18 cellular contexts compared by ENCODE assay signal in genomic region chr2:16123881-16124780, GRCh38.
DNase-seq lines count a peak whose midpoint lies in the region; ATAC-seq, FAIRE-seq and TF ChIP-seq lines count a peak whose summit lies in the region.
"Had no signal": no experiment of that assay in that cellular context is flagged by ENCODE, and none has a peak within 500 bp of the region (broad histone marks: within the 10 kb centered on the region; RNA-seq: fewer than 3 reads in every experiment).

No MANE protein-coding gene starts in this region.

- H3K9me2 ChIP-seq in GM23338 (ENCODE audit: insufficient read depth), result 0 out of 2 replicates have a peak, but pooled peaks cover under 1% of the 10 kb centered on the region

- in situ Hi-C loops in brain microvascular endothelial cell (cut with HindIII; ENCODE audit: low pct_ligation_motif_present, low sequenced_read_pairs), result no loop called here

- H3K27ac Mint-ChIP-seq in GM23338, result no peak overlapping the region
- H3K27ac Mint-ChIP-seq: CD4-positive, alpha-beta memory T cell had no signal

- peak overlapping the region; percentile 28 for H2AFZ ChIP-seq in GM23338

- DNase-seq in GM23338 (ENCODE audit: low spot score) (no peak), ecto neural progenitor cell (ENCODE audit: low spot score) (peak; percentile 12), left colon (no peak), small intestine (peak; percentile 85), activated gamma-delta T cell treated with Interleukin-2 at 50 U/mL for 16 hours (no peak), NCI-H2171 (lab: John Stamatoyannopoulos, UW) (no peak), brain microvascular endothelial cell (no peak)
- DNase-seq: CD4-positive, alpha-beta memory T cell; DMS53; EL; NCI-H1092 treated with DMSO at 0.1 percent for 48 hours; NCI-H2029 treated with DMSO at 0.1 percent for 48 hours; NCI-H774; Right ventricle myocardium superior had no signal

- H3K36me3 ChIP-seq in GM23338 (ENCODE audit: insufficient read depth) (no peaks in the 10 kb centered on the region), small intestine (ENCODE audit: control insufficient read depth in 2 of 2, insufficient read depth in 2 of 2, low read length in 2 of 2) (no peaks in the 10 kb centered on the region), brain microvascular endothelial cell (replicated peaks) (no peaks in the 10 kb centered on the region)
- H3K36me3 ChIP-seq: BLaER1 had no signal

- H3F3A ChIP-seq in GM23338 (replicated peaks; ENCODE audit: low read depth), result no peaks in the 10 kb centered on the region

- no peak overlapping the region for H3K4me3 ChIP-seq in GM23338
- H3K4me3 ChIP-seq in small intestine (ENCODE audit: low read depth in 1 of 2, low read length in 2 of 2), result peak overlapping the region in 1 of 2 donors; percentile 2
- H3K4me3 ChIP-seq in brain microvascular endothelial cell (ENCODE audit: low read depth, low read length), result no peak overlapping the region
- H3K4me3 ChIP-seq: BLaER1, GM12878 had no signal

- no peaks in the 10 kb centered on the region; the same call in none of the 3 replicates for H3K4me1 Mint-ChIP-seq in GM23338

- H3K4me1 ChIP-seq in GM23338 (ENCODE audit: insufficient read depth), result no peaks in the 10 kb centered on the region
- H3K4me1 ChIP-seq in small intestine (ENCODE audit: control insufficient read depth in 2 of 2, insufficient read depth in 1 of 2, low read depth in 1 of 2, low read length in 1 of 2), result peaks cover 2 to 11% of the 10 kb centered on the region in 2 donors

- WGBS in small intestine, 3 donors, result 30 to 67% (median 45%) methylated on average over 9 of the region's 9 CpGs

- no peak overlapping the region for H3K4me2 ChIP-seq in GM23338

- peaks cover 7% of the 10 kb centered on the region; the same call in 1 of the 3 replicates for H3K36me3 Mint-ChIP-seq in GM23338 (ENCODE audit: low read depth)
- H3K36me3 Mint-ChIP-seq: CD4-positive, alpha-beta memory T cell had no signal

- H3K79me2 ChIP-seq in GM23338 (replicated peaks; ENCODE audit: insufficient read depth), result no peaks in the 10 kb centered on the region

- no peak for ATAC-seq in GM23338
- peak; percentile 75 for ATAC-seq in left colon
- ATAC-seq: GM12878 had no signal

- H4K20me1 ChIP-seq in GM23338 (replicated peaks; ENCODE audit: insufficient read depth), result no peaks in the 10 kb centered on the region
- H4K20me1 ChIP-seq: BLaER1 had no signal

- H3K27me3 Mint-ChIP-seq in GM23338 (ENCODE audit: insufficient read depth, low read depth, poor library complexity), result peaks cover 5% of the 10 kb centered on the region
- H3K27me3 Mint-ChIP-seq: CD4-positive, alpha-beta memory T cell had no signal

- intact Hi-C loops in left colon (cut with DNase I, micrococcal nuclease), result no loop called here

- H3K9me3 ChIP-seq in small intestine (ENCODE audit: control insufficient read depth, low read depth), result no peaks in the 10 kb centered on the region

- peaks cover 3% of the 10 kb centered on the region; the same call in 1 of the 3 replicates for H3K9me3 Mint-ChIP-seq in GM23338

- H3K4me3 Mint-ChIP-seq in GM23338, result no peak overlapping the region
- H3K4me3 Mint-ChIP-seq: CD4-positive, alpha-beta memory T cell had no signal

- H3K27me3 ChIP-seq in GM23338 (ENCODE audit: insufficient read depth), result no peaks in the 10 kb centered on the region
- H3K27me3 ChIP-seq in small intestine (ENCODE audit: control insufficient read depth in 2 of 2, insufficient read depth in 2 of 2, low read length in 2 of 2), result no peaks in the 10 kb centered on the region
- no peaks in the 10 kb centered on the region for H3K27me3 ChIP-seq in brain microvascular endothelial cell (replicated peaks)
- H3K27me3 ChIP-seq: BLaER1 had no signal

- H3K27ac ChIP-seq in GM23338 (ENCODE audit: low read depth) (no peak overlapping the region), small intestine (ENCODE audit: low read depth in 1 of 2, low read length in 1 of 2) (peak overlapping the region; percentile 30 to 58), brain microvascular endothelial cell (no peak overlapping the region)
- H3K27ac ChIP-seq: BLaER1 had no signal

- FAIRE-seq in small intestine (lab: Jason Lieb, UNC), result no peak
- FAIRE-seq: A204.1, GM12878, GM19239 had no signal

- TF ChIP-seq CTCF in GM23338 (conservative IDR thresholded peaks at IDR 0.05; ENCODE audit: low read depth in 2 of 2) (no peak), brain microvascular endothelial cell (IDR thresholded peaks at IDR 0.05; ENCODE audit: low read depth, low read length, missing control alignments) (no peak)

TF ChIP-seq in GM23338, 12 proteins besides CTCF, POLR2A, EP300 and RAD21 (continues in another document):
- TF ChIP-seq ZNF331 (CRISPR knock-in tag; IDR thresholded peaks at IDR 0.05; ENCODE audit: low read depth) (no peak), EZH2phosphoT487 (IDR thresholded peaks at IDR 0.05; ENCODE audit: unreplicated experiment) (no peak), REST (IDR thresholded peaks at IDR 0.05; ENCODE audit: unreplicated experiment) (no peak), NANOG (IDR thresholded peaks at IDR 0.05; ENCODE audit: borderline replicate concordance) (no peak), POLR2AphosphoS5 (IDR thresholded peaks at IDR 0.05; ENCODE audit: low read depth) (no peak), CREB1 (CRISPR knock-in tag; IDR thresholded peaks at IDR 0.05; ENCODE audit: low read depth) (no peak), JUNB (IDR thresholded peaks at IDR 0.05; ENCODE audit: unreplicated experiment) (no peak)

Comparison
In these comparisons a context has a peak if more than half of its experiments do, and no peak if none do; other contexts are left out.
1. DNase-seq: peak in ecto neural progenitor cell (single experiment) and small intestine (single experiment); none in GM23338 (single experiment), left colon (0 of 2), activated gamma-delta T cell treated with Interleukin-2 at 50 U/mL for 16 hours (single experiment), NCI-H2171 (single experiment) and brain microvascular endothelial cell (single experiment).
2. H3K27ac ChIP-seq: peak in small intestine (2 of 2); none in GM23338 (single experiment) and brain microvascular endothelial cell (single experiment).